Comparison of ENCODE assay signal across 8 cellular contexts in genomic region chr13:21059641-21060040, GRCh38. TPM values are rescaled to one million over a fixed set of nuclear protein-coding genes. Genes with fewer than 3 reads are reported as not detected.
DNase-seq lines count a peak whose midpoint lies in the region; ATAC-seq and TF ChIP-seq lines count a peak whose summit lies in the region.
"Not testable (repeated sequence)": the region's sequence is repeated elsewhere in the genome, so short reads cannot be mapped to it uniquely, and the experiment has no call there.

No MANE protein-coding gene starts in this region.

- peaks cover 37% of the 10 kb centered on the region for H4K20me1 ChIP-seq in PC-3 (ENCODE audit: low read length)

- H3K27ac Mint-ChIP-seq in CD14-positive monocyte (peak overlapping the region in 5 of 7 donors; percentile 41 to 79 (median 63)), chondrocyte (ENCODE audit: unreplicated experiment) (peak overlapping the region; percentile 92)
- H3K27ac Mint-ChIP-seq in memory B cell, result not testable (repeated sequence)

- H3K4me3 ChIP-seq in PC-3 (ENCODE audit: low read length), result peak overlapping the region; percentile 96
- H3K4me3 ChIP-seq in cardiac muscle cell, result peak overlapping the region; percentile 91
- peak overlapping the region; percentile 68 for H3K4me3 ChIP-seq in parathyroid adenoma (ENCODE audit: low read depth, low read length)
- H3K4me3 ChIP-seq in testis, result peak overlapping the region; percentile 80 to 95

- intact Hi-C loops in CD14-positive monocyte (cut with micrococcal nuclease) (loop anchor here (5.0 kb wide), 2 partner anchors 37 to 117 kb away; no protein-coding TSS in a partner anchor), PC-3 (cut with micrococcal nuclease) (loop anchor here (2.0 to 10.0 kb wide), 2 partner anchors 45 to 75 kb away; no protein-coding TSS in a partner anchor)
- intact Hi-C loops in testis (cut with DNase I; ENCODE audit: low total_unique reads), result not testable (repeated sequence)

- not testable (repeated sequence) for TF ChIP-seq POLR2A in testis (IDR thresholded peaks at IDR 0.05)

- POLR2A ChIA-PET in PC-3 (lab: Charles Lee; ENCODE audit: unreplicated experiment), result interaction anchor here (0.6 to 1.0 kb wide), 2 partner anchors 10 kb away, joined by 7 to 12 read pairs; no protein-coding TSS in a partner anchor

- peaks cover 53% of the 10 kb centered on the region for H3K4me1 Mint-ChIP-seq in CD14-positive monocyte
- H3K4me1 Mint-ChIP-seq in activated T-cell treated with anti-CD3 and anti-CD28 coated beads, Interleukin-2, amount 50 U/mL, for 4 hours (ENCODE audit: low read depth); memory B cell: not testable (repeated sequence)
- H3K4me1 Mint-ChIP-seq in chondrocyte (ENCODE audit: low read depth), result peaks cover 54% of the 10 kb centered on the region

- H3K4me3 Mint-ChIP-seq in CD14-positive monocyte (peak overlapping the region; percentile 84 to 90), chondrocyte (ENCODE audit: unreplicated experiment) (peak overlapping the region; percentile 86), memory B cell (peak overlapping the region; percentile 70)
- peak overlapping the region; percentile 54 for H3K4me3 Mint-ChIP-seq in activated T-cell treated with anti-CD3 and anti-CD28 coated beads, Interleukin-2, amount 50 U/mL, for 4 hours

- not testable (repeated sequence) for H2AFZ ChIP-seq in PC-3 (ENCODE audit: low read length); parathyroid adenoma

- peaks cover 18% of the 10 kb centered on the region for H3K4me1 ChIP-seq in PC-3 (ENCODE audit: insufficient read depth, low read length)
- H3K4me1 ChIP-seq in cardiac muscle cell (ENCODE audit: low read depth); parathyroid adenoma; testis: not testable (repeated sequence)

- not testable (repeated sequence) for H3K9me3 Mint-ChIP-seq in CD14-positive monocyte; activated T-cell treated with anti-CD3 and anti-CD28 coated beads, Interleukin-2, amount 50 U/mL, for 4 hours; chondrocyte (ENCODE audit: low read depth); memory B cell

- not testable (repeated sequence) for H3K36me3 Mint-ChIP-seq in CD14-positive monocyte; activated T-cell treated with anti-CD3 and anti-CD28 coated beads, Interleukin-2, amount 50 U/mL, for 4 hours (ENCODE audit: insufficient read depth); chondrocyte (ENCODE audit: low read depth); memory B cell

- not testable (repeated sequence) for H3K9me2 ChIP-seq in PC-3 (replicated peaks; ENCODE audit: low read length)

- H3F3A ChIP-seq in PC-3 (ENCODE audit: low read length, unreplicated experiment), result not testable (repeated sequence)

- H3K4me2 ChIP-seq in PC-3 (ENCODE audit: low read length) (peak overlapping the region; percentile 99), parathyroid adenoma (ENCODE audit: low read length) (peak overlapping the region; percentile 60)

- DNase-seq in CD14-positive monocyte (ENCODE audit: low spot score); PC-3; activated T-cell treated with anti-CD3 and anti-CD28 coated beads, Interleukin-2, amount 50 U/mL, for 4 hours; chondrocyte (ENCODE audit: low spot score); cardiac muscle cell (ENCODE audit: low read depth in 1 of 2, low spot score in 1 of 2); memory B cell (ENCODE audit: low spot score in 2 of 2); testis: not testable (repeated sequence)

- H3K79me2 ChIP-seq in PC-3 (ENCODE audit: low read length), result peaks cover 61% of the 10 kb centered on the region
- H3K79me2 ChIP-seq in parathyroid adenoma, result not testable (repeated sequence)

- not testable (repeated sequence) for BruUV-seq in PC-3 (replicated peaks; lab: Mats Ljungman, UMichigan)

- not testable (repeated sequence) for H3K36me3 ChIP-seq in PC-3 (ENCODE audit: low read depth, low read length); cardiac muscle cell; parathyroid adenoma (ENCODE audit: control insufficient read depth, insufficient read depth, low read length); testis (ENCODE audit: low read depth, missing control alignments)

- H3K27me3 Mint-ChIP-seq in CD14-positive monocyte (ENCODE audit: low read depth in 3 of 3); chondrocyte (ENCODE audit: low read depth): not testable (repeated sequence)
- peaks cover 41% of the 10 kb centered on the region for H3K27me3 Mint-ChIP-seq in activated T-cell treated with anti-CD3 and anti-CD28 coated beads, Interleukin-2, amount 50 U/mL, for 4 hours (ENCODE audit: low read depth)
- H3K27me3 Mint-ChIP-seq in memory B cell, result peaks cover 10% of the 10 kb centered on the region

- CTCF ChIA-PET in PC-3 (lab: Charles Lee), result not testable (repeated sequence)

- H3K27ac ChIP-seq in PC-3 (ENCODE audit: low read length) (peak overlapping the region; percentile 75; the same call in 1 of the 2 replicates), testis (peak overlapping the region; percentile 93 to 100)
- not testable (repeated sequence) for H3K27ac ChIP-seq in cardiac muscle cell, parathyroid adenoma

- WGBS in testis, 2 donors, result 63 to 74% methylated on average over 14 to 20 of the region's 20 CpGs

- H3K27me3 ChIP-seq in PC-3 (ENCODE audit: low read length); cardiac muscle cell; parathyroid adenoma (ENCODE audit: control insufficient read depth, insufficient read depth, low read length); testis: not testable (repeated sequence)

- H3K9ac ChIP-seq in PC-3 (ENCODE audit: low read length), result peak overlapping the region; percentile 85
- not testable (repeated sequence) for H3K9ac ChIP-seq in parathyroid adenoma

- H3K9me3 ChIP-seq in PC-3 (ENCODE audit: low read length); cardiac muscle cell (ENCODE audit: low read depth); parathyroid adenoma (ENCODE audit: control insufficient read depth, low read length); testis: not testable (repeated sequence)

- ATAC-seq in PC-3; activated T-cell treated with anti-CD3 and anti-CD28 coated beads, Interleukin-2, amount 50 U/mL, for 4 hours; memory B cell (ENCODE audit: low read depth): not testable (repeated sequence)

- not testable (repeated sequence) for TF ChIP-seq CTCF in CD14-positive monocyte (IDR thresholded peaks at IDR 0.05); PC-3 (conservative IDR thresholded peaks at IDR 0.05; ENCODE audit: low read depth, low read length); chondrocyte (IDR thresholded peaks at IDR 0.05); cardiac muscle cell (IDR thresholded peaks at IDR 0.05; ENCODE audit: low read depth, low read length); parathyroid adenoma (IDR thresholded peaks at IDR 0.05); testis (IDR thresholded peaks at IDR 0.05)

RNA-seq across cellular contexts. Expression of gene LATS2, which starts 1.7 kb away (rescaled TPM):
- polyA plus RNA-seq in CD14-positive monocyte (1 to 10 TPM in 1 of 2 donors, under 1 TPM in 1; 0.96 to 1.0 TPM), cardiac muscle cell (4.0 and 4.7 TPM in 2 replicates), testis (ENCODE audit: insufficient read depth, low read depth, low replicate concordance) (35.6 TPM)
- total RNA-seq in PC-3 (2014; rRNA removed) (11.0 and 11.1 TPM in 2 replicates), chondrocyte (58.1 to 104 TPM (median 100 TPM) in 3 replicates), cardiac muscle cell (8.9 and 14.7 TPM in 2 replicates), testis (10 to 100 TPM; 36.5 to 40.2 TPM)
- total RNA-seq in activated T-cell treated with anti-CD3 and anti-CD28 coated beads, Interleukin-2, amount 50 U/mL, for 4 hours, result 1 to 10 TPM in 2 of 3 donors, under 1 TPM in 1; 0.71 to 1.3 (median 1.2) TPM
